Comparison of ENCODE assay signal across 8 cellular contexts in the genomic region with DNA sequence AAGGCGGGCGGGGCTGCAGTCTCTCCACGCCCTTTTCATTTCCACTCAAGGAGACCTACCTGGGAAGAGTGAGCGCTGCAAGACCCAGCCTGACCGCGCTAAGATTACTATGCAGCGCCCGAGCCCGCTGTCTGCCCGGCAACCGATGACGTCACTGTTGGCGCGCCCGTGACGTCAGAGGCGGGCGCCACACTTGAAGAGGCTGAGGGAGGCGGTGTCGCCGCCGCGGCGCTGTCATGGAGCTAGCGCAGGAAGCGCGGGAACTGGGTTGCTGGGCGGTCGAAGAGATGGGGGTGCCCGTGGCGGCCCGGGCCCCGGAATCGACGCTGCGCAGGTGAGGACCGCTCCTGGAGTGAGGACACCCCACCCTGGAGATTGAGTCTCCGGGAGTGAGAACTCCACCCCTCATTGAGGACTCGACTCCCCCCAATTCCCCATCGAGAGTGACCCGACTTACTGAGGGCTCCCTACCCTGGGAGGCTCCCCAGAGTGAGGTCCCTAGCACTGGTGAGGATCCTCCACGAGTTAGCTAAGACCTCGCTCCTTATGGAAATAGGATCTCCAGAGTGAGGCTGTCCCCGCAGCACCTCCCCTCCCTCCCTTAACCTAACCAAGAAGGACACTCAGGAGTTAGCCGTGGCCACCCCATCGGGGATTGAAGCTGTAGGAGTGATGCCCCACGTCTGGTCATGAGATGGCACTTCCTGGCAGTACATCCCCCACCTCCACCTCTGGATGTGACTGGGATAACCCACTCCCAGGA. TPM values are rescaled to one million over a fixed set of nuclear protein-coding genes. Genes with fewer than 3 reads are reported as not detected.
DNase-seq lines count a peak whose midpoint lies in the region; TF ChIP-seq lines count a peak whose summit lies in the region.

A gene with protein sequence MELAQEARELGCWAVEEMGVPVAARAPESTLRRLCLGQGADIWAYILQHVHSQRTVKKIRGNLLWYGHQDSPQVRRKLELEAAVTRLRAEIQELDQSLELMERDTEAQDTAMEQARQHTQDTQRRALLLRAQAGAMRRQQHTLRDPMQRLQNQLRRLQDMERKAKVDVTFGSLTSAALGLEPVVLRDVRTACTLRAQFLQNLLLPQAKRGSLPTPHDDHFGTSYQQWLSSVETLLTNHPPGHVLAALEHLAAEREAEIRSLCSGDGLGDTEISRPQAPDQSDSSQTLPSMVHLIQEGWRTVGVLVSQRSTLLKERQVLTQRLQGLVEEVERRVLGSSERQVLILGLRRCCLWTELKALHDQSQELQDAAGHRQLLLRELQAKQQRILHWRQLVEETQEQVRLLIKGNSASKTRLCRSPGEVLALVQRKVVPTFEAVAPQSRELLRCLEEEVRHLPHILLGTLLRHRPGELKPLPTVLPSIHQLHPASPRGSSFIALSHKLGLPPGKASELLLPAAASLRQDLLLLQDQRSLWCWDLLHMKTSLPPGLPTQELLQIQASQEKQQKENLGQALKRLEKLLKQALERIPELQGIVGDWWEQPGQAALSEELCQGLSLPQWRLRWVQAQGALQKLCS (plus strand): TSS at position 177 of the 763 bp plus-strand sequence. CDS start 60 bp downstream, at position 237.

- POLR2A ChIA-PET in HEK293T (lab: Yijun Ruan, JAX): interaction anchor here (0.6 to 2.8 kb wide), 11 partner anchors 11 to 135 kb away, joined by 3 to 16 read pairs (median 5); a partner anchor contains a TSS

- H4K8ac ChIP-seq in neuronal stem cell (ENCODE audit: low read depth, low read length): peak within 1 kb of the TSS; percentile 99

- DNase-seq in GF-D8 (lab: John Stamatoyannopoulos, UW) (peak; percentile 79), HEK293T (ENCODE audit: extremely low spot score) (peak; percentile 99), NB4 (ENCODE audit: low read depth) (peak; percentile 88), SK-N-DZ (ENCODE audit: low spot score) (peak; percentile 89), foreskin melanocyte (peak; percentile 83), neuronal stem cell (ENCODE audit: low spot score) (peak; percentile 95)
- DNase-seq in activated naive CD4-positive, alpha-beta T cell treated with Interleukin-2 at 50 U/mL for 16 hours: peak; percentile 96

- H3K4me1 ChIP-seq in neuronal stem cell (ENCODE audit: control insufficient read depth in 2 of 2, insufficient read depth in 1 of 2, low read depth in 1 of 2, low read length in 2 of 2) (peaks cover 0 to 2% of the 10 kb centered on the region in 2 donors), subcutaneous abdominal adipose tissue (ENCODE audit: control insufficient read depth in 5 of 5, insufficient read depth in 5 of 5, low read length in 5 of 5) (peaks cover 0 to 17% (median 13%) of the 10 kb centered on the region in 5 donors)

- H2BK12ac ChIP-seq in neuronal stem cell (ENCODE audit: low read length): no peak within 1 kb of the TSS

- no peak within 1 kb of the TSS for H2BK5ac ChIP-seq in neuronal stem cell (ENCODE audit: low read length)

- H3K27ac ChIP-seq in neuronal stem cell (replicated peaks; ENCODE audit: low read length) (no peak within 1 kb of the TSS), subcutaneous abdominal adipose tissue (ENCODE audit: low read depth, low read length) (no peak within 1 kb of the TSS)

- no peak within 1 kb of the TSS for H3K4ac ChIP-seq in neuronal stem cell (ENCODE audit: low read length)

- H2BK120ac ChIP-seq in neuronal stem cell (ENCODE audit: low read depth, low read length): no peak within 1 kb of the TSS

- peaks cover 4% of the 10 kb centered on the region for H3K79me1 ChIP-seq in neuronal stem cell (ENCODE audit: low read depth, low read length)

- peak within 1 kb of the TSS; percentile 14 for H2BK15ac ChIP-seq in neuronal stem cell (ENCODE audit: low read length)

- peak within 1 kb of the TSS; percentile 86 for H3K4me3 ChIP-seq in NB4 (ENCODE audit: low read depth, low read length)
- peak within 1 kb of the TSS; percentile 88 to 89 for H3K4me3 ChIP-seq in neuronal stem cell (ENCODE audit: low read length in 2 of 2)
- peak within 1 kb of the TSS; percentile 82 to 98 (median 89) for H3K4me3 ChIP-seq in subcutaneous abdominal adipose tissue (ENCODE audit: low read depth in 1 of 5, low read length in 5 of 5)

- H3K9me3 ChIP-seq in neuronal stem cell (replicated peaks in 1 of 2; ENCODE audit: control insufficient read depth in 2 of 2, insufficient read depth in 1 of 2, low read depth in 1 of 2, low read length in 2 of 2) (peaks cover 0 to 3% of the 10 kb centered on the region in 2 donors), subcutaneous abdominal adipose tissue (ENCODE audit: control insufficient read depth in 5 of 5, low read length in 5 of 5) (peaks cover 0 to 10% (median 5%) of the 10 kb centered on the region in 5 donors)

- CTCF ChIA-PET in HEK293T (lab: Yijun Ruan, JAX): interaction anchor here (0.6 to 0.7 kb wide), 2 partner anchors 40 to 64 kb away, joined by 4 to 6 read pairs; no protein-coding TSS in a partner anchor

- peak within 1 kb of the TSS; percentile 69 for H3K23ac ChIP-seq in neuronal stem cell (ENCODE audit: low read depth, low read length, poor library complexity)

- peak within 1 kb of the TSS; percentile 97 for H3K18ac ChIP-seq in neuronal stem cell (ENCODE audit: low read length)

- no peak within 1 kb of the TSS for H4K91ac ChIP-seq in neuronal stem cell (ENCODE audit: low read depth, low read length, poor library complexity)

- H3K9ac ChIP-seq in neuronal stem cell (ENCODE audit: low read depth, low read length, poor library complexity): peak within 1 kb of the TSS; percentile 96
- peak within 1 kb of the TSS; percentile 71 to 92 (median 84) for H3K9ac ChIP-seq in subcutaneous abdominal adipose tissue (ENCODE audit: low read length in 5 of 5)

- no peaks in the 10 kb centered on the region for H3K27me3 ChIP-seq in neuronal stem cell (ENCODE audit: control insufficient read depth in 3 of 3, insufficient read depth in 3 of 3, low read depth in 1 of 3, low read length in 3 of 3)
- H3K27me3 ChIP-seq in subcutaneous abdominal adipose tissue (ENCODE audit: control insufficient read depth in 5 of 5, insufficient read depth in 4 of 5, low read length in 5 of 5): no peaks in the 10 kb centered on the region

- WGBS in neuronal stem cell (ENCODE audit: extremely low coverage in 2 of 2, insufficient read length in 2 of 2, insufficient replicate concordance in 1 of 2), 2 donors: no CpG with 5 or more reads among the region's 47 CpGs

- no peak for TF ChIP-seq CTCF in NB4 (IDR thresholded peaks at IDR 0.05; ENCODE audit: low read depth, low read length)

- H3K4me2 ChIP-seq in neuronal stem cell (ENCODE audit: insufficient read depth, low read length, poor library complexity, severe bottlenecking): peak within 1 kb of the TSS; percentile 91

- H2AK5ac ChIP-seq in neuronal stem cell (ENCODE audit: low read depth, low read length): peak within 1 kb of the TSS; percentile 93

- TF ChIP-seq POLR2A in NB4 (IDR thresholded peaks at IDR 0.05; ENCODE audit: extremely low read depth, insufficient read length): peak; percentile 65

- H2AFZ ChIP-seq in neuronal stem cell (ENCODE audit: low read length): peak within 1 kb of the TSS; percentile 96

- H3K14ac ChIP-seq in neuronal stem cell (ENCODE audit: low read length): peak within 1 kb of the TSS; percentile 14

- H3K36me3 ChIP-seq in neuronal stem cell (replicated peaks in 1 of 2; ENCODE audit: control insufficient read depth in 2 of 2, insufficient read depth in 2 of 2, low read length in 2 of 2) (peaks cover 20 to 34% of the 10 kb centered on the region in 2 donors), subcutaneous abdominal adipose tissue (ENCODE audit: control insufficient read depth in 5 of 5, insufficient read depth in 5 of 5, low read length in 5 of 5) (peaks cover 0 to 21% (median 15%) of the 10 kb centered on the region in 5 donors)

TF ChIP-seq in HEK293T, 16 proteins besides CTCF, POLR2A, EP300 and RAD21:
- peak; percentile 93 for TF ChIP-seq L3MBTL2 (conservative IDR thresholded peaks at IDR 0.05)
- no peak for TF ChIP-seq ELF4 (IDR thresholded peaks at IDR 0.05)

RNA-seq across cellular contexts. Expression of the gene that starts here (rescaled TPM):
- polyA plus RNA-seq in SK-N-DZ (2014; cell fraction: cytosol; rRNA removed): 23.9 and 29.3 TPM in 2 replicates
- 114 and 129 TPM in 2 replicates for polyA plus RNA-seq in SK-N-DZ (2014; cell fraction: nucleus; rRNA removed)
- polyA plus RNA-seq in neuronal stem cell (2013, experiment 1 of 2): 16.2 TPM
- polyA plus RNA-seq in neuronal stem cell (2013, experiment 2 of 2): 16.1 TPM
